In the genomic region with DNA sequence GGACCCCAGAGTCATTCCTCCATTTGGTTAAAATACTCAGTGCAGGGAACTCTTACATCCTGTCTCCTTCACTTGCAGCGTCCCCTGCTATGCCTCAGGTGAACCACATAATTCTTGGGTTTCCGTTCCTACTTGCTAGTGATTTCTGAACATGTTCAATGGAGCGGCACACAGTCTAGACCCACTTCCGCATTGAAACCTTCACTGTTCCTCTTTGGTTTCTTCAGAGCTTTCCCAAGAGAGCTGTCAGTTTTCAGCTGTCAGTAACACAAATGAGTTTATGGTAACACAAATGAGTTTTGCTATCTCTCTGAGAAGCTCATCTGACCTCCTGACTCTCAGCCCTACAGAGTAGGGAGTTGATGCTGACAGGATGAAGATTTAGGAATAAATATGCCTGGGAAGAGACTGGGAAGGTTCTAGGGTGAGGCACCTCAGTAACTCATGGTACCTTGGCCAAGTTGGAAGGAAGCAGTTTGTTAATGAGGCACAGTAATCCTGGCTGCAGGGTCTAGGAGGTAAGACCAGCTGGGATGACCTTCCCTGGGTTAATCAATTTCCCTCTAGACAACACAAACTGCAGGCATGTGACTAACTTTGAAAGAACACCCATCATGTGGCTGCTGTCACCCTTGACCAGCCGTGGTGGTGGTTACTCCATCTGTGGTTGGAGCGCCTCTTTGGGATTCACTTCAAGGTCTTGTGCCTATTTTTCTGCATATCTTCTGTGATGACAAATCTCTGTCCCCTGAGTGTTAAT, we compare ENCODE assay signal across 8 cellular contexts. TPM values are rescaled to one million over a fixed set of nuclear protein-coding genes. Genes with fewer than 3 reads are reported as not detected.
DNase-seq lines count a peak whose midpoint lies in the region; ATAC-seq and TF ChIP-seq lines count a peak whose summit lies in the region.

No MANE protein-coding gene starts in this region.

- peak overlapping the region; percentile 36 for H3K27ac ChIP-seq in CD4-positive, alpha-beta memory T cell (ENCODE audit: low read depth, low read length)
- H3K27ac ChIP-seq in upper lobe of left lung (peak overlapping the region; percentile 13 to 59 (median 36)), SK-N-SH (ENCODE audit: low read depth in 2 of 2, low read length in 1 of 2) (no peak overlapping the region)

- H3K9ac ChIP-seq in SK-N-SH: no peak overlapping the region

- peaks cover 0 to 6% (median 0%) of the 10 kb centered on the region in 8 donors for H3K9me3 Mint-ChIP-seq in CD4-positive, alpha-beta memory T cell
- no peaks in the 10 kb centered on the region for H3K9me3 Mint-ChIP-seq in activated CD8-positive, alpha-beta memory T cell treated with anti-CD3 and anti-CD28 coated beads, Interleukin-2, amount 10 ng/mL, durations not matched to agents 7 days and 5 days (ENCODE audit: low read depth)

- H3K27me3 Mint-ChIP-seq in CD4-positive, alpha-beta memory T cell: no peaks in the 10 kb centered on the region
- no peaks in the 10 kb centered on the region for H3K27me3 Mint-ChIP-seq in activated CD8-positive, alpha-beta memory T cell treated with anti-CD3 and anti-CD28 coated beads, Interleukin-2, amount 10 ng/mL, durations not matched to agents 7 days and 5 days

- H2AFZ ChIP-seq in SK-N-SH (ENCODE audit: low read depth): no peak overlapping the region

- ATAC-seq in GM19468 (IDR thresholded peaks at IDR 0.05; ENCODE audit: extremely low read depth, unreplicated experiment): peak; percentile 60
- peak; percentile 81 for ATAC-seq in HG03460 (IDR thresholded peaks at IDR 0.05; ENCODE audit: unreplicated experiment)
- ATAC-seq in activated CD8-positive, alpha-beta memory T cell treated with anti-CD3 and anti-CD28 coated beads, Interleukin-2, amount 10 ng/mL, durations not matched to agents 7 days and 5 days: peak; percentile 57
- ATAC-seq in upper lobe of left lung (ENCODE audit: low FRiP score in 2 of 2): peak in 1 of 2 donors; percentile 33
- ATAC-seq in Right ventricle myocardium inferior: no peak

- H3K4me3 ChIP-seq in CD4-positive, alpha-beta memory T cell (ENCODE audit: low read length in 2 of 2): peak overlapping the region in 1 of 2 donors; percentile 6
- H3K4me3 ChIP-seq in upper lobe of left lung: no peak overlapping the region
- no peak overlapping the region for H3K4me3 ChIP-seq in SK-N-SH (ENCODE audit: low read depth in 2 of 2, low read length in 1 of 2)
- no peak overlapping the region for H3K4me3 ChIP-seq in HAP-1

- no peaks in the 10 kb centered on the region for H3K27me3 ChIP-seq in CD4-positive, alpha-beta memory T cell (ENCODE audit: insufficient read depth, low read length)
- H3K27me3 ChIP-seq in upper lobe of left lung (no peaks in the 10 kb centered on the region), SK-N-SH (ENCODE audit: insufficient read depth) (no peaks in the 10 kb centered on the region), HAP-1 (ENCODE audit: low read depth) (no peaks in the 10 kb centered on the region)

- TF ChIP-seq CTCF in upper lobe of left lung (IDR thresholded peaks at IDR 0.05): no peak
- no peak for TF ChIP-seq CTCF in SK-N-SH (IDR thresholded peaks at IDR 0.05)

- H3K36me3 Mint-ChIP-seq in CD4-positive, alpha-beta memory T cell: peaks cover 22 to 44% of the 10 kb centered on the region in 2 donors
- H3K36me3 Mint-ChIP-seq in activated CD8-positive, alpha-beta memory T cell treated with anti-CD3 and anti-CD28 coated beads, Interleukin-2, amount 10 ng/mL, durations not matched to agents 7 days and 5 days: peaks cover 27% of the 10 kb centered on the region

- POLR2A ChIA-PET in CD4-positive, alpha-beta memory T cell (lab: Charles Lee; ENCODE audit: partially characterized antibody): interaction anchor here (0.7 to 11.0 kb wide), 8 partner anchors 9 to 76 kb away, joined by 3 to 121 read pairs (median 3); a partner anchor contains a TSS
- POLR2A ChIA-PET in SK-N-SH (lab: Yijun Ruan, JAX): no interaction called here

- TF ChIP-seq EP300 in upper lobe of left lung (IDR thresholded peaks at IDR 0.05) (no peak), SK-N-SH (IDR thresholded peaks at IDR 0.05; ENCODE audit: borderline replicate concordance in 1 of 2, low read depth in 1 of 2, low read length in 1 of 2) (no peak)

- H3K36me3 ChIP-seq in CD4-positive, alpha-beta memory T cell (ENCODE audit: insufficient read depth, low read length): peaks cover 30% of the 10 kb centered on the region
- H3K36me3 ChIP-seq in upper lobe of left lung: peaks cover 7 to 34% (median 20%) of the 10 kb centered on the region in 4 donors
- peaks cover 32 to 41% of the 10 kb centered on the region in 2 experiments for H3K36me3 ChIP-seq in SK-N-SH (replicated peaks in 1 of 2; ENCODE audit: control insufficient read depth in 1 of 2, insufficient read depth in 2 of 2, low read length in 1 of 2)
- H3K36me3 ChIP-seq in HAP-1 (replicated peaks): peaks cover 8% of the 10 kb centered on the region

- no peaks in the 10 kb centered on the region for H3F3A ChIP-seq in SK-N-SH (replicated peaks; ENCODE audit: insufficient read depth)

- peaks cover 61% of the 10 kb centered on the region for H3K4me1 ChIP-seq in CD4-positive, alpha-beta memory T cell (ENCODE audit: insufficient read depth, low read length)
- peaks cover 21 to 58% (median 36%) of the 10 kb centered on the region in 4 donors for H3K4me1 ChIP-seq in upper lobe of left lung
- H3K4me1 ChIP-seq in SK-N-SH (ENCODE audit: control insufficient read depth in 1 of 2, insufficient read depth in 2 of 2, low read depth in 1 of 2, low read length in 1 of 2): peaks cover 0 to 9% of the 10 kb centered on the region in 2 experiments; a peak in 1 of 4 replicates
- H3K4me1 ChIP-seq in HAP-1: peaks cover 14% of the 10 kb centered on the region

- H3K4me3 Mint-ChIP-seq in CD4-positive, alpha-beta memory T cell: peak overlapping the region; percentile 14 to 76 (median 64)
- H3K4me3 Mint-ChIP-seq in activated CD8-positive, alpha-beta memory T cell treated with anti-CD3 and anti-CD28 coated beads, Interleukin-2, amount 10 ng/mL, durations not matched to agents 7 days and 5 days: peak overlapping the region; percentile 37

- peaks cover 26% of the 10 kb centered on the region for H3K79me2 ChIP-seq in SK-N-SH (ENCODE audit: insufficient read depth)

- peak overlapping the region; percentile 80 to 94 (median 87) for H3K27ac Mint-ChIP-seq in CD4-positive, alpha-beta memory T cell
- H3K27ac Mint-ChIP-seq in activated CD8-positive, alpha-beta memory T cell treated with anti-CD3 and anti-CD28 coated beads, Interleukin-2, amount 10 ng/mL, durations not matched to agents 7 days and 5 days: peak overlapping the region; percentile 73

- 50 to 54% methylated on average over 6 of the region's 6 CpGs for WGBS in upper lobe of left lung, 2 donors
- 88% methylated on average over 6 of the region's 6 CpGs for WGBS in SK-N-SH (ENCODE audit: low lambda C conversion rate)

- H3K4me2 ChIP-seq in SK-N-SH: no peak overlapping the region

- peak; percentile 51 to 64 (median 54) for DNase-seq in CD4-positive, alpha-beta memory T cell
- peak; percentile 70 for DNase-seq in activated CD8-positive, alpha-beta memory T cell treated with anti-CD3 and anti-CD28 coated beads, Interleukin-2, amount 10 ng/mL, durations not matched to agents 7 days and 5 days
- DNase-seq in upper lobe of left lung (no peak), Right ventricle myocardium inferior (ENCODE audit: missing footprints) (no peak), SK-N-SH (no peak), HAP-1 (ENCODE audit: low spot score in 2 of 2) (no peak)

- CTCF ChIA-PET in CD4-positive, alpha-beta memory T cell (lab: Charles Lee; ENCODE audit: partially characterized antibody): interaction anchor here (0.6 to 20.6 kb wide), 7 partner anchors 13 to 403 kb away, joined by 3 to 543 read pairs (median 5); no protein-coding TSS in a partner anchor
- CTCF ChIA-PET in activated CD8-positive, alpha-beta memory T cell treated with anti-CD3 and anti-CD28 coated beads, Interleukin-2, amount 10 ng/mL, durations not matched to agents 7 days and 5 days (lab: Charles Lee): interaction anchor here (0.9 to 19.3 kb wide), 7 partner anchors 11 to 403 kb away, joined by 3 to 478 read pairs (median 4); no protein-coding TSS in a partner anchor
- CTCF ChIA-PET in SK-N-SH (lab: Yijun Ruan, JAX): interaction anchor here (0.6 to 15.6 kb wide), 6 partner anchors 26 to 403 kb away, joined by 3 to 143 read pairs (median 4); no protein-coding TSS in a partner anchor

- peaks cover 37 to 80% (median 68%) of the 10 kb centered on the region in 4 donors for H3K4me1 Mint-ChIP-seq in CD4-positive, alpha-beta memory T cell
- H3K4me1 Mint-ChIP-seq in activated CD8-positive, alpha-beta memory T cell treated with anti-CD3 and anti-CD28 coated beads, Interleukin-2, amount 10 ng/mL, durations not matched to agents 7 days and 5 days: peaks cover 54% of the 10 kb centered on the region

- no peaks in the 10 kb centered on the region for H4K20me1 ChIP-seq in SK-N-SH (ENCODE audit: insufficient read depth)

- TF ChIP-seq RAD21 in SK-N-SH (IDR thresholded peaks at IDR 0.05; ENCODE audit: low read length): no peak

- intact Hi-C loops in CD4-positive, alpha-beta memory T cell (cut with micrococcal nuclease): no loop called here
- intact Hi-C loops in Right ventricle myocardium inferior (cut with DNase I): no loop called here

- no peaks in the 10 kb centered on the region for H3K9me2 ChIP-seq in SK-N-SH

- in situ Hi-C loops in HAP-1 (cut with MboI; ENCODE audit: low sequenced_read_pairs): no loop called here

- H3K9me3 ChIP-seq in CD4-positive, alpha-beta memory T cell (ENCODE audit: control insufficient read depth in 1 of 2, low read length in 2 of 2): no peaks in the 10 kb centered on the region
- H3K9me3 ChIP-seq in upper lobe of left lung: no peaks in the 10 kb centered on the region
- no peaks in the 10 kb centered on the region for H3K9me3 ChIP-seq in SK-N-SH
- H3K9me3 ChIP-seq in HAP-1: no peaks in the 10 kb centered on the region

- TF ChIP-seq POLR2A in upper lobe of left lung (IDR thresholded peaks at IDR 0.05): no peak

RNA-seq across cellular contexts. Expression of a gene that starts 5.4 kb away (rescaled TPM):
- 10 to 100 TPM; 56.4 to 56.6 TPM for total RNA-seq in CD4-positive, alpha-beta memory T cell
- polyA plus RNA-seq in CD4-positive, alpha-beta memory T cell: 10 to 100 TPM; 24.7 to 30.2 TPM
- total RNA-seq in activated CD8-positive, alpha-beta memory T cell treated with anti-CD3 and anti-CD28 coated beads, Interleukin-2, amount 10 ng/mL, durations not matched to agents 7 days and 5 days: 10 to 100 TPM; 19.6 to 24.9 TPM
- 10 to 100 TPM; 31.0 to 61.4 (median 50.7) TPM for total RNA-seq in upper lobe of left lung
- 21.9 TPM for total RNA-seq in Right ventricle myocardium inferior
- polyA plus RNA-seq in SK-N-SH (2012; rRNA removed): 26.5 and 26.9 TPM in 2 replicates
- polyA plus RNA-seq in SK-N-SH (2012; cell fraction: cytosol; rRNA removed): 14.0 and 16.3 TPM in 2 replicates
- 12.4 and 20.0 TPM in 2 replicates for polyA plus RNA-seq in SK-N-SH (2012; cell fraction: nucleus; rRNA removed)

RNA-seq across cellular contexts. Expression of a gene that starts 9.7 kb away (rescaled TPM):
- under 1 TPM in 1 of 2 experiments, not detected in 1; 0.36 TPM for total RNA-seq in CD4-positive, alpha-beta memory T cell
- polyA plus RNA-seq in CD4-positive, alpha-beta memory T cell: under 1 TPM; 0.11 to 0.24 TPM
- total RNA-seq in activated CD8-positive, alpha-beta memory T cell treated with anti-CD3 and anti-CD28 coated beads, Interleukin-2, amount 10 ng/mL, durations not matched to agents 7 days and 5 days: under 1 TPM in 1 of 2 experiments, not detected in 1; 0.15 TPM
- total RNA-seq in upper lobe of left lung (not detected), Right ventricle myocardium inferior (0.73 TPM)
- not detected in 2 replicates for polyA plus RNA-seq in SK-N-SH (2012; rRNA removed)
- polyA plus RNA-seq in SK-N-SH (2012; cell fraction: cytosol; rRNA removed): 0.01 TPM in 1 of 2 replicates, not detected in the other
- not detected in 2 replicates for polyA plus RNA-seq in SK-N-SH (2012; cell fraction: nucleus; rRNA removed)

RNA-seq across cellular contexts. Expression of a gene that starts 20.2 kb away (rescaled TPM):
- 1 to 10 TPM; 3.8 to 3.9 TPM for total RNA-seq in CD4-positive, alpha-beta memory T cell
- 1 to 10 TPM; 1.2 to 2.3 TPM for polyA plus RNA-seq in CD4-positive, alpha-beta memory T cell
- total RNA-seq in activated CD8-positive, alpha-beta memory T cell treated with anti-CD3 and anti-CD28 coated beads, Interleukin-2, amount 10 ng/mL, durations not matched to agents 7 days and 5 days: 10 to 100 TPM; 15.0 to 50.7 TPM
- 100 to 1,000 TPM; 178 to 568 (median 291) TPM for total RNA-seq in upper lobe of left lung
- 82.1 TPM for total RNA-seq in Right ventricle myocardium inferior
- 131 and 192 TPM in 2 replicates for polyA plus RNA-seq in SK-N-SH (2012; rRNA removed)
- polyA plus RNA-seq in SK-N-SH (2012; cell fraction: cytosol; rRNA removed): 139 and 153 TPM in 2 replicates
- polyA plus RNA-seq in SK-N-SH (2012; cell fraction: nucleus; rRNA removed): 94.9 and 96.1 TPM in 2 replicates

RNA-seq across cellular contexts. Expression of a gene that starts 39.7 kb away (rescaled TPM):
- 10 to 100 TPM; 17.8 to 18.4 TPM for total RNA-seq in CD4-positive, alpha-beta memory T cell
- 10 to 100 TPM; 12.9 to 15.4 TPM for polyA plus RNA-seq in CD4-positive, alpha-beta memory T cell
- total RNA-seq in activated CD8-positive, alpha-beta memory T cell treated with anti-CD3 and anti-CD28 coated beads, Interleukin-2, amount 10 ng/mL, durations not matched to agents 7 days and 5 days: 1 to 10 TPM; 6.6 to 9.7 TPM
- total RNA-seq in upper lobe of left lung (10 to 100 TPM; 30.4 to 75.4 (median 52.8) TPM), Right ventricle myocardium inferior (364 TPM)
- polyA plus RNA-seq in SK-N-SH (2012; rRNA removed): 22.4 and 24.5 TPM in 2 replicates
- polyA plus RNA-seq in SK-N-SH (2012; cell fraction: cytosol; rRNA removed): 19.1 and 21.5 TPM in 2 replicates
- polyA plus RNA-seq in SK-N-SH (2012; cell fraction: nucleus; rRNA removed): 12.6 and 14.5 TPM in 2 replicates

RNA-seq across cellular contexts. Expression of a gene that starts 47.5 kb away (rescaled TPM):
- total RNA-seq in CD4-positive, alpha-beta memory T cell: 10 to 100 TPM; 81.9 to 84.5 TPM
- 10 to 100 TPM; 85.6 to 92.2 TPM for polyA plus RNA-seq in CD4-positive, alpha-beta memory T cell
- 10 to 100 TPM; 68.0 to 79.2 TPM for total RNA-seq in activated CD8-positive, alpha-beta memory T cell treated with anti-CD3 and anti-CD28 coated beads, Interleukin-2, amount 10 ng/mL, durations not matched to agents 7 days and 5 days
- total RNA-seq in upper lobe of left lung (10 to 100 TPM; 49.9 to 86.3 (median 63.0) TPM), Right ventricle myocardium inferior (114 TPM)
- 144 and 149 TPM in 2 replicates for polyA plus RNA-seq in SK-N-SH (2012; rRNA removed)
- 76.4 and 109 TPM in 2 replicates for polyA plus RNA-seq in SK-N-SH (2012; cell fraction: cytosol; rRNA removed)
- 87.9 and 103 TPM in 2 replicates for polyA plus RNA-seq in SK-N-SH (2012; cell fraction: nucleus; rRNA removed)

Comparison
In these comparisons a context has a peak if more than half of its experiments do, and no peak if none do; other contexts are left out.
1. DNase-seq: peak in CD4-positive, alpha-beta memory T cell (5 of 5) and activated CD8-positive, alpha-beta memory T cell treated with anti-CD3 and anti-CD28 coated beads, Interleukin-2, amount 10 ng/mL, durations not matched to agents 7 days and 5 days (single experiment); none in upper lobe of left lung (0 of 2), Right ventricle myocardium inferior (single experiment), SK-N-SH (single experiment) and HAP-1 (0 of 2).
2. H3K27ac ChIP-seq: peak in CD4-positive, alpha-beta memory T cell (single experiment) and upper lobe of left lung (4 of 4); none in SK-N-SH (0 of 2).